ENCODE assay signal across 15 cellular contexts in genomic region chr3:146148468-146148931, GRCh38. TPM values are rescaled to one million over a fixed set of nuclear protein-coding genes. Genes with fewer than 3 reads are reported as not detected.
DNase-seq lines count a peak whose midpoint lies in the region; ATAC-seq, FAIRE-seq and TF ChIP-seq lines count a peak whose summit lies in the region.
"Had no signal": no experiment of that assay in that cellular context is flagged by ENCODE, and none has a peak within 500 bp of the region (broad histone marks: within the 10 kb centered on the region; RNA-seq: fewer than 3 reads in every experiment).

No MANE protein-coding gene starts in this region.

- no TSS peak for BruUV-seq in Panc1 (replicated peaks; lab: Mats Ljungman, UMichigan)

- 0 out of 3 replicates have a peak, but pooled peaks have one; percentile 24 for TF ChIP-seq CTCF in GM12872 (IDR thresholded peaks at IDR 0.05; ENCODE audit: insufficient read depth, low read depth, low read length)
- TF ChIP-seq CTCF in Panc1 (IDR thresholded peaks at IDR 0.05): peak; percentile 58; the same call in 1 of the 2 replicates

- DNase-seq in Panc1 (ENCODE audit: low read depth, low spot score): no peak
- peak; percentile 47 for DNase-seq in fibroblast of gingiva (ENCODE audit: low read depth)
- peak; percentile 51 for DNase-seq in renal cortical epithelial cell (ENCODE audit: low read depth)
- DNase-seq in urothelium cell line (ENCODE audit: low spot score): no peak
- DNase-seq in posterior cingulate gyrus: no peak
- DNase-seq: activated T-cell treated with anti-CD3 and anti-CD28 coated beads, Interleukin-2, amount 50 U/mL, for 4 hours; DMS79; NCI-H2029; trophoblast cell had no signal

- no peak overlapping the region for H3K4me3 ChIP-seq in Panc1 (ENCODE audit: low read depth in 2 of 2, low read length in 2 of 2)

- peaks cover 30% of the 10 kb centered on the region for H3K4me1 ChIP-seq in Panc1 (ENCODE audit: control insufficient read depth, insufficient read depth, low read length)

- no peak for FAIRE-seq in urothelium cell line (lab: Jason Lieb, UNC)
- FAIRE-seq: bronchial epithelial cell had no signal

- H3K27ac ChIP-seq in Panc1 (ENCODE audit: low read length): no peak overlapping the region; the same call in 1 of the 2 replicates
- H3K27ac ChIP-seq: RWPE1 had no signal

- intact Hi-C loops in Panc1 (cut with micrococcal nuclease; ENCODE audit: unreplicated experiment) (no loop called here), posterior cingulate gyrus (cut with DNase I) (no loop called here)

- POLR2A ChIA-PET in Panc1 (lab: Charles Lee): no interaction called here

- CTCF ChIA-PET in Panc1 (lab: Charles Lee): no interaction called here

- in situ Hi-C loops in Panc1 (cut with HindIII; ENCODE audit: low pct_unique_long_range_greater_than_20kb, low sequenced_read_pairs): no loop called here

- no peaks in the 10 kb centered on the region for H3K27me3 ChIP-seq in Panc1 (ENCODE audit: control insufficient read depth, insufficient read depth, low read length)

- no peaks in the 10 kb centered on the region for H3K36me3 ChIP-seq in Panc1 (ENCODE audit: control insufficient read depth, insufficient read depth, low read length)

- ATAC-seq in Panc1 (no peak), HG02885 (IDR thresholded peaks at IDR 0.05; ENCODE audit: poor library complexity, unreplicated experiment) (no peak), HG03196 (IDR thresholded peaks at IDR 0.05; ENCODE audit: unreplicated experiment) (no peak)
- ATAC-seq: activated T-cell treated with anti-CD3 and anti-CD28 coated beads, Interleukin-2, amount 50 U/mL, for 4 hours had no signal

- no peaks in the 10 kb centered on the region for H3K9me3 ChIP-seq in Panc1 (ENCODE audit: control insufficient read depth, insufficient read depth, low read depth, low read length)

RNA-seq across cellular contexts. Expression of gene PLOD2, which starts 12.5 kb away (rescaled TPM):
- total RNA-seq in Panc1 (2021; ENCODE audit: unreplicated experiment) (158 TPM), renal cortical epithelial cell (284 and 348 TPM in 2 replicates)
- 81.1 TPM for polyA plus RNA-seq in Panc1 (2012; ENCODE audit: insufficient read length)
- polyA plus RNA-seq: IgD-negative memory B cell had no signal

Comparison
In these comparisons a context has a peak if more than half of its experiments do, and no peak if none do; other contexts are left out.
1. DNase-seq: peak in fibroblast of gingiva (single experiment) and renal cortical epithelial cell (single experiment); none in Panc1 (single experiment), urothelium cell line (single experiment) and posterior cingulate gyrus (0 of 10).